ENCODE assay signal across 11 cellular contexts in the genomic region with DNA sequence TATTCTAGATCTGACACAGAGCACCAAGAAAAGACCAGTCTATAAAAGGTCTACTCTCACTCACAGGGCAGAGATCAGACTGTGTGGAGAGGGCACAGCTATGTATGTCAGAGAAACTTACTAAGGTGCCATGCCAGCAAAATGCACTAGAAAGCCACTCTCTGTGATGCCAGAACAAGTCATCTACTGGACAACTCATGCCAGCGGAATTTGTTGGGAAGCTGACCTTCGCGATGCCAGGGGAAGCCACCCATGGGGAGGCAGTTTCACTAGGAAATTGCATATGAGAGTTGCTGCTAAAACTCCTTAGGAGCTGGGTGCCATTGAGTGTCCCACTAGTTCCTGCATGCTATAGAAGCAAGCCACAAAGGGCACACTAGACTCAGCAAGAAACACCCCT.
DNase-seq lines count a peak whose midpoint lies in the region; ATAC-seq lines count a peak whose summit lies in the region.
"Had no signal": no experiment of that assay in that cellular context is flagged by ENCODE, and none has a peak within 500 bp of the region (broad histone marks: within the 10 kb centered on the region; RNA-seq: fewer than 3 reads in every experiment).

No MANE protein-coding gene starts in this region.

- H3K4me3 ChIP-seq in ACC112 (ENCODE audit: low read depth, low read length): peak overlapping the region; percentile 52; the same call in 1 of the 2 replicates
- H3K4me3 ChIP-seq: tibial nerve had no signal

- peak overlapping the region; percentile 80 for H3K27ac ChIP-seq in ACC112 (ENCODE audit: low read depth, low read length)

- DNase-seq in HS-5 (ENCODE audit: low read depth) (peak; percentile 41), brain pericyte (ENCODE audit: low read depth, low spot score) (peak; percentile 10), kidney glomerular epithelial cell (lab: John Stamatoyannopoulos, UW) (peak; percentile 31), activated gamma-delta T cell (lab: John Stamatoyannopoulos, UW) (no peak), NK-92 (lab: John Stamatoyannopoulos, UW; ENCODE audit: unreplicated experiment) (no peak)
- DNase-seq in activated CD4-positive, CD25-positive, alpha-beta regulatory T cell treated with anti-CD3 and anti-CD28 coated beads, Interleukin-2, amount 50 U/mL, for 72 hours: no peak
- DNase-seq: BE2C; stimulated activated CD4-positive, alpha-beta T cell treated with anti-CD3 and anti-CD28 coated beads, Interleukin-4, amount 100 ng/mL, for 4 hours had no signal

- peaks cover 12% of the 10 kb centered on the region for H3K79me2 ChIP-seq in ACC112 (ENCODE audit: control insufficient read depth, insufficient read depth, low read length, unreplicated experiment)

- H3K36me3 ChIP-seq in ACC112 (ENCODE audit: insufficient read depth, low read length): peaks cover 13% of the 10 kb centered on the region

- no peak for ATAC-seq in GM19452 (IDR thresholded peaks at IDR 0.05; ENCODE audit: unreplicated experiment)

- H3K4me1 ChIP-seq in ACC112 (ENCODE audit: control insufficient read depth, insufficient read depth, low read length, unreplicated experiment): peaks cover 15% of the 10 kb centered on the region
- H3K4me1 ChIP-seq: BE2C had no signal

- H3K27me3 ChIP-seq in ACC112 (ENCODE audit: insufficient read depth, low read length): no peaks in the 10 kb centered on the region
- H3K27me3 ChIP-seq: BE2C, tibial nerve had no signal

- H2AFZ ChIP-seq in ACC112 (ENCODE audit: low read length, unreplicated experiment): no peak overlapping the region

Comparison
In these comparisons a context has a peak if more than half of its experiments do, and no peak if none do; other contexts are left out.
1. DNase-seq: peak in HS-5 (single experiment), brain pericyte (single experiment) and kidney glomerular epithelial cell (single experiment); none in activated gamma-delta T cell (single experiment), NK-92 (single experiment) and activated CD4-positive, CD25-positive, alpha-beta regulatory T cell treated with anti-CD3 and anti-CD28 coated beads, Interleukin-2, amount 50 U/mL, for 72 hours (single experiment).